9 cellular contexts compared by ENCODE assay signal in the genomic region with DNA sequence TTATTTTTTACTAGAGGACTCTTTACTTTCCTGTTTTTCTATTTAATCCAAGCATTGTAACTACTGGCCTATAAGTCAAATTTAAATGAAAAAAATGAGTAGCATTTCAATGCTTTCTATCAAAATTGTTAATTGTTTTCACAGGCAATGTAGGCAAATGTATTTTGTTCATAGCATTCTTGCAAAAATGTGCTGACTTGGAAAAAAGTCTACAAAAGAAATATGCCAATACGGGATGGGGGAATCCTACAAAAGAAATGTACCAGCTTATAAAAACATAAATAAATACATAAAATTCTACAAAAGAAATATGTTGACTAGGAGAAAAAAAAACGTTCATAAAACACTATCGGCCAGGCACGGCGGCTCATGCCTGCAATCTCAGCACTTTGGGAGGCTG. TPM values are rescaled to one million over a fixed set of nuclear protein-coding genes. Genes with fewer than 3 reads are reported as not detected.
"Had no signal": no experiment of that assay in that cellular context is flagged by ENCODE, and none has a peak within 500 bp of the region (broad histone marks: within the 10 kb centered on the region; RNA-seq: fewer than 3 reads in every experiment).

No MANE protein-coding gene starts in this region.

- FAIRE-seq: H1, H54 had no signal

- DNase-seq: H9, HCEC 1CT had no signal

- H3K9ac ChIP-seq: KMS-11 had no signal

- H2AFZ ChIP-seq: GM23338 had no signal

- H3K4me2 ChIP-seq: GM23338, KMS-11 had no signal

- ATAC-seq: GM23338 had no signal

- H3K4me3 ChIP-seq: GM23338 had no signal

- H3K27ac ChIP-seq: HL-60, KMS-11 had no signal

RNA-seq across cellular contexts. Expression of a gene that starts 14.9 kb away (rescaled TPM):
- total RNA-seq: GM23338, H1, H9, HT1080 had no signal
- polyA plus RNA-seq: GM23338, H1, IgD-negative memory B cell had no signal
